1 cellular context compared by ENCODE assay signal in the genomic region with DNA sequence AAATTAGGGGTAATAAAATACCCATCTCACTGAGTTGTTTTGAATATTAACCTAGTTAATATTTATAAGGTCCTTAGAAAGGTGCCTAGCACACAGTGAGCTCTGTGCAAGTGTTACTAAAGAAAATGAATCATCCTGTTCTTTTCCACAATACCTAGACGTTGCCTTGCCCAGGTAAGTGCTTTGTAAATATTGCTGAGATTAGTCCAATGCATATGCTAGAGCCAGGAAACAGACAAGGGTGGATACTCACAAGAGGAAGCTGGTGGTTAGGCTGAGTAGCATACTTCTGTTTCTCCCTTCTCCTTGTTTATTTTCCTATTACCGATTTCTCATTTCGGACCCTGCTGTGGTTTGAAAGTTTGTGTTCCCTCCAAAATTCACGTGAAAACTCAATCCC.
TF ChIP-seq lines count a peak whose summit lies in the region.

No MANE protein-coding gene starts in this region.

TF ChIP-seq in HepG2, 621 proteins besides CTCF, POLR2A, EP300 and RAD21 (continued from another document):
- TF ChIP-seq ZIK1 (CRISPR knock-in tag; IDR thresholded peaks at IDR 0.05; ENCODE audit: borderline replicate concordance, low read depth) = no peak
- TF ChIP-seq ETV5 (CRISPR knock-in tag; IDR thresholded peaks at IDR 0.05; ENCODE audit: borderline replicate concordance) = no peak
- TF ChIP-seq, protein P1, sequence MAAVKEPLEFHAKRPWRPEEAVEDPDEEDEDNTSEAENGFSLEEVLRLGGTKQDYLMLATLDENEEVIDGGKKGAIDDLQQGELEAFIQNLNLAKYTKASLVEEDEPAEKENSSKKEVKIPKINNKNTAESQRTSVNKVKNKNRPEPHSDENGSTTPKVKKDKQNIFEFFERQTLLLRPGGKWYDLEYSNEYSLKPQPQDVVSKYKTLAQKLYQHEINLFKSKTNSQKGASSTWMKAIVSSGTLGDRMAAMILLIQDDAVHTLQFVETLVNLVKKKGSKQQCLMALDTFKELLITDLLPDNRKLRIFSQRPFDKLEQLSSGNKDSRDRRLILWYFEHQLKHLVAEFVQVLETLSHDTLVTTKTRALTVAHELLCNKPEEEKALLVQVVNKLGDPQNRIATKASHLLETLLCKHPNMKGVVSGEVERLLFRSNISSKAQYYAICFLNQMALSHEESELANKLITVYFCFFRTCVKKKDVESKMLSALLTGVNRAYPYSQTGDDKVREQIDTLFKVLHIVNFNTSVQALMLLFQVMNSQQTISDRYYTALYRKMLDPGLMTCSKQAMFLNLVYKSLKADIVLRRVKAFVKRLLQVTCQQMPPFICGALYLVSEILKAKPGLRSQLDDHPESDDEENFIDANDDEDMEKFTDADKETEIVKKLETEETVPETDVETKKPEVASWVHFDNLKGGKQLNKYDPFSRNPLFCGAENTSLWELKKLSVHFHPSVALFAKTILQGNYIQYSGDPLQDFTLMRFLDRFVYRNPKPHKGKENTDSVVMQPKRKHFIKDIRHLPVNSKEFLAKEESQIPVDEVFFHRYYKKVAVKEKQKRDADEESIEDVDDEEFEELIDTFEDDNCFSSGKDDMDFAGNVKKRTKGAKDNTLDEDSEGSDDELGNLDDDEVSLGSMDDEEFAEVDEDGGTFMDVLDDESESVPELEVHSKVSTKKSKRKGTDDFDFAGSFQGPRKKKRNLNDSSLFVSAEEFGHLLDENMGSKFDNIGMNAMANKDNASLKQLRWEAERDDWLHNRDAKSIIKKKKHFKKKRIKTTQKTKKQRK (IDR thresholded peaks at IDR 0.05; ENCODE audit: low read length) = no peak
- no peak for TF ChIP-seq ZNF496 (CRISPR knock-in tag; IDR thresholded peaks at IDR 0.05; ENCODE audit: insufficient replicate concordance)
- no peak for TF ChIP-seq ZNF567 (CRISPR knock-in tag; IDR thresholded peaks at IDR 0.05; ENCODE audit: borderline replicate concordance)
- TF ChIP-seq ZNF10 (CRISPR knock-in tag; IDR thresholded peaks at IDR 0.05; ENCODE audit: borderline replicate concordance, low read depth) = no peak
